8 cellular contexts compared by ENCODE assay signal in genomic region chr19:633068-633785, GRCh38. TPM values are rescaled to one million over a fixed set of nuclear protein-coding genes. Genes with fewer than 3 reads are reported as not detected.
DNase-seq lines count a peak whose midpoint lies in the region; ATAC-seq, FAIRE-seq and TF ChIP-seq lines count a peak whose summit lies in the region.

POLRMT (minus strand) TSS chr19:633537; CDS start chr19:633512, 25 bp downstream.

- ATAC-seq in GM21367 (IDR thresholded peaks at IDR 0.05; ENCODE audit: unreplicated experiment) (peak; percentile 79), lung (ENCODE audit: insufficient read depth, low FRiP score) (peak; percentile 95)

- H3K36me3 ChIP-seq in effector memory CD4-positive, alpha-beta T cell (ENCODE audit: control insufficient read depth, insufficient read depth, low read length) = peaks cover 11% of the 10 kb centered on the region
- H3K36me3 ChIP-seq in lung (ENCODE audit: control insufficient read depth in 2 of 2, insufficient read depth in 2 of 2, low read length in 2 of 2) = peaks cover 0 to 14% of the 10 kb centered on the region in 2 donors

- peak; percentile 63 for FAIRE-seq in HTR-8/SVneo (lab: Jason Lieb, UNC)

- H3K27me3 ChIP-seq in effector memory CD4-positive, alpha-beta T cell (replicated peaks; ENCODE audit: control insufficient read depth, insufficient read depth, low read length, poor library complexity, severe bottlenecking) = no peaks in the 10 kb centered on the region
- no peaks in the 10 kb centered on the region for H3K27me3 ChIP-seq in lung (ENCODE audit: control insufficient read depth, insufficient read depth)

- peaks cover 17% of the 10 kb centered on the region for H3K4me1 ChIP-seq in effector memory CD4-positive, alpha-beta T cell (ENCODE audit: control insufficient read depth, insufficient read depth, low read length, poor library complexity, severe bottlenecking)
- peaks cover 0 to 8% of the 10 kb centered on the region in 2 donors for H3K4me1 ChIP-seq in lung (ENCODE audit: control insufficient read depth in 2 of 2, insufficient read depth in 2 of 2, low read length in 2 of 2)

- WGBS in lung, 2 donors = 0 to 1% methylated on average over 53 to 67 of the region's 67 CpGs

- TF ChIP-seq CTCF in lung (IDR thresholded peaks at IDR 0.05; ENCODE audit: control extremely low read depth, extremely low read depth) = no peak

- H3K27ac ChIP-seq in effector memory CD4-positive, alpha-beta T cell (ENCODE audit: insufficient read depth, low read length, poor library complexity, severe bottlenecking) = peak within 1 kb of the TSS; percentile 78
- peak within 1 kb of the TSS; percentile 69 to 71 for H3K27ac ChIP-seq in lung (ENCODE audit: low read depth in 1 of 2, low read length in 1 of 2)

- no peaks in the 10 kb centered on the region for H3K9me3 ChIP-seq in effector memory CD4-positive, alpha-beta T cell (ENCODE audit: control insufficient read depth, low read length)
- no peaks in the 10 kb centered on the region for H3K9me3 ChIP-seq in lung (ENCODE audit: control insufficient read depth in 2 of 2, insufficient read depth in 1 of 2, low read length in 1 of 2)

- peak within 1 kb of the TSS; percentile 89 for H3K4me3 ChIP-seq in effector memory CD4-positive, alpha-beta T cell (ENCODE audit: insufficient read depth, low read depth, low read length, poor library complexity, severe bottlenecking)
- peak within 1 kb of the TSS; percentile 88 for H3K4me3 ChIP-seq in lung

- DNase-seq in COLO668 (lab: John Stamatoyannopoulos, UW; ENCODE audit: unreplicated experiment) (peak; percentile 97), HTR-8/SVneo (ENCODE audit: insufficient read length, low spot score) (peak; percentile 100), NOMO-1 treated with DMSO at 0.1 percent for 48 hours (lab: John Stamatoyannopoulos, UW; ENCODE audit: unreplicated experiment) (peak; percentile 97), lung (ENCODE audit: low spot score) (peak; percentile 97)
- DNase-seq in activated CD8-positive, alpha-beta memory T cell treated with anti-CD3 and anti-CD28 coated beads for 4 hours (ENCODE audit: low read depth in 2 of 2) = peak; percentile 93 to 95
- DNase-seq in effector memory CD4-positive, alpha-beta T cell = peak; percentile 93 to 95 (median 95)
- DNase-seq in stimulated activated CD4-positive, alpha-beta T cell treated with anti-CD3 and anti-CD28 coated beads, TNF-alpha, amount 100 ng/mL, for 24 hours (ENCODE audit: low read depth in 3 of 3) = peak; percentile 93 to 95 (median 94)

RNA-seq across cellular contexts. Expression of gene POLRMT, which starts in this region (rescaled TPM):
- total RNA-seq in lung = 10 to 100 TPM; 16.1 to 43.3 TPM
- 10 to 100 TPM; 33.5 to 76.7 TPM for polyA plus RNA-seq in lung

Comparison
In these comparisons a context has a peak if more than half of its experiments do, and no peak if none do; other contexts are left out.
1. Peak in every context shown above with its lines: DNase-seq, ATAC-seq, H3K4me3 ChIP-seq and H3K27ac ChIP-seq.